Comparison of ENCODE assay signal across 1 cellular context in genomic region chr1:203201516-203202205, GRCh38.
TF ChIP-seq lines count a peak whose summit lies in the region.

No MANE protein-coding gene starts in this region.

TF ChIP-seq in IMR-90, 13 proteins besides CTCF, POLR2A, EP300 and RAD21 (continued from another document):
- TF ChIP-seq RCOR1 (IDR thresholded peaks at IDR 0.05; ENCODE audit: insufficient replicate concordance, low read length) = no peak
- no peak for TF ChIP-seq NFE2L2 (IDR thresholded peaks at IDR 0.05; ENCODE audit: low read depth, low read length)
- TF ChIP-seq RFX5 (IDR thresholded peaks at IDR 0.05; ENCODE audit: low read depth, low read length) = no peak
- TF ChIP-seq MXI1 (IDR thresholded peaks at IDR 0.05; ENCODE audit: borderline replicate concordance, low read depth, low read length) = no peak
- no peak for TF ChIP-seq USF2 (IDR thresholded peaks at IDR 0.05; ENCODE audit: low read depth, low read length)
- no peak for TF ChIP-seq FOS (IDR thresholded peaks at IDR 0.05; ENCODE audit: low read depth, low read length)
- no peak for TF ChIP-seq MAZ (IDR thresholded peaks at IDR 0.05; ENCODE audit: borderline replicate concordance, low read depth, low read length)
- no peak for TF ChIP-seq CHD1 (IDR thresholded peaks at IDR 0.05; ENCODE audit: low read depth, low read length)
- TF ChIP-seq SMC3 (IDR thresholded peaks at IDR 0.05; ENCODE audit: low read depth, low read length) = no peak
- no peak for TF ChIP-seq BHLHE40 (IDR thresholded peaks at IDR 0.05; ENCODE audit: low read depth, low read length)
- TF ChIP-seq ELK1 (IDR thresholded peaks at IDR 0.05; ENCODE audit: borderline replicate concordance, low read depth, low read length) = no peak
TF ChIP-seq in IMR-90: peak in this region for 0.
